In the genomic region with DNA sequence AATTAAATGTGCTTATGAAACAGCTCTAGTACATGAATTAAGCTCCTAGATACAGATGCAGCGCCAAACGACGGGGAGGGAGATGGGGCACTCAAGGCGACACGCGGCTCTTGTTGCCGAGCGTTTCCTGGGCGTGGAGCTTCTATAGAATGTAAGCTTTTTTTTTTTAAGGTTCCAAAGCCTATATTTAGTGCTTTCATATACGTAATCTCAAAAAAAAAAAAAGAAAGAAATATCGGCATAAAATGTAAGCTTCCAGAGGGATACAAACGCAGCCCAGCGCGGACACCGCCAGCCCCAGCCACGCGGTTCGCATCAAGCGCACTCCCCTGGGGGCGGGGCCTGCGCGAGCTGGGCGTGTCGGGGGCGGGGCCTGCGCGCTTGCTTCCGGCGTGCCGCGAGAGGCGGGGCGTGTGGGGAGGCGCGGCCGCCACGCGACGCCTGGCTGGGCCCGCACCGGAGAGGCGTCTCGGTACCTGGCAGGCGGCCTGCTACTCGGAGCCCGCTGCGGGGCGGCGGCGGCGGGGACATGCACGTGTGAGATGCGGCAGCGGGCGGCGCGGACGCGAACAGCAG, we compare ENCODE assay signal across 8 cellular contexts. TPM values are rescaled to one million over a fixed set of nuclear protein-coding genes. Genes with fewer than 3 reads are reported as not detected.
A peak's percentile ranks its signal among the peaks of the same experiment; 100 is the strongest.
DNase-seq lines count a peak whose midpoint lies in the region; ATAC-seq and TF ChIP-seq lines count a peak whose summit lies in the region.

A gene with protein sequence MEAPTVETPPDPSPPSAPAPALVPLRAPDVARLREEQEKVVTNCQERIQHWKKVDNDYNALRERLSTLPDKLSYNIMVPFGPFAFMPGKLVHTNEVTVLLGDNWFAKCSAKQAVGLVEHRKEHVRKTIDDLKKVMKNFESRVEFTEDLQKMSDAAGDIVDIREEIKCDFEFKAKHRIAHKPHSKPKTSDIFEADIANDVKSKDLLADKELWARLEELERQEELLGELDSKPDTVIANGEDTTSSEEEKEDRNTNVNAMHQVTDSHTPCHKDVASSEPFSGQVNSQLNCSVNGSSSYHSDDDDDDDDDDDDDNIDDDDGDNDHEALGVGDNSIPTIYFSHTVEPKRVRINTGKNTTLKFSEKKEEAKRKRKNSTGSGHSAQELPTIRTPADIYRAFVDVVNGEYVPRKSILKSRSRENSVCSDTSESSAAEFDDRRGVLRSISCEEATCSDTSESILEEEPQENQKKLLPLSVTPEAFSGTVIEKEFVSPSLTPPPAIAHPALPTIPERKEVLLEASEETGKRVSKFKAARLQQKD (plus strand): TSS at position 412 of the 576 bp plus-strand sequence. CDS start 309 bp downstream, outside the sequence.

- H3K79me2 ChIP-seq in mammary epithelial cell (ENCODE audit: insufficient read depth, low read length), result peaks cover 45% of the 10 kb centered on the region

- H3K4me3 Mint-ChIP-seq in immature natural killer cell, result peak within 1 kb of the TSS; percentile 92 to 95 (median 95)

- H3K27me3 ChIP-seq in A673 (replicated peaks; ENCODE audit: insufficient read depth, low read depth, low read length, poor library complexity) (no peaks in the 10 kb centered on the region), WERI-Rb-1 (ENCODE audit: insufficient read depth, low read depth, severe bottlenecking) (no peaks in the 10 kb centered on the region), mammary epithelial cell (ENCODE audit: insufficient read depth, low read length) (no peaks in the 10 kb centered on the region)

- peaks cover 5 to 7% (median 5%) of the 10 kb centered on the region in 3 donors for H3K27me3 Mint-ChIP-seq in immature natural killer cell (ENCODE audit: low read depth in 3 of 3)

- H3K4me3 ChIP-seq in A673 (ENCODE audit: low read depth, low read length, poor library complexity, severe bottlenecking) (peak within 1 kb of the TSS; percentile 81), WERI-Rb-1 (ENCODE audit: low read depth, low read length) (peak within 1 kb of the TSS; percentile 91), mammary epithelial cell (replicated peaks in 1 of 3; ENCODE audit: insufficient read depth in 1 of 3, low read depth in 2 of 3, low read length in 3 of 3) (peak within 1 kb of the TSS; percentile 95 to 99 (median 99))

- CTCF ChIA-PET in A673 (lab: Charles Lee), result interaction anchor here (0.6 kb wide), 3 partner anchors 109 to 210 kb away, joined by 5 to 9 read pairs (median 5); no protein-coding TSS in a partner anchor
- CTCF ChIA-PET in mammary epithelial cell (lab: Charles Lee; ENCODE audit: low non-redundant PET), result interaction anchor here (0.5 to 0.6 kb wide), 2 partner anchors 65 to 1250 kb away, joined by 3 to 6 read pairs; no protein-coding TSS in a partner anchor

- H3K4me1 ChIP-seq in A673 (ENCODE audit: insufficient read depth, low read length, poor library complexity, severe bottlenecking) (peaks cover 25% of the 10 kb centered on the region), mammary epithelial cell (ENCODE audit: insufficient read depth, low read length) (peaks cover 3% of the 10 kb centered on the region)

- POLR2A ChIA-PET in A673 (lab: Charles Lee; ENCODE audit: low non-redundant PET), result interaction anchor here (0.5 to 0.7 kb wide), 6 partner anchors 21 to 721 kb away, joined by 3 to 11 read pairs (median 4); partner anchors contain the start of gene POP4

- TF ChIP-seq CTCF in A673 (conservative IDR thresholded peaks at IDR 0.05; ENCODE audit: low read depth, low read length), result no peak
- TF ChIP-seq CTCF in WERI-Rb-1 (IDR thresholded peaks at IDR 0.05; ENCODE audit: low read depth, low read length), result no peak
- no peak for TF ChIP-seq CTCF in mammary epithelial cell (conservative IDR thresholded peaks at IDR 0.05 in 1 of 2, IDR thresholded peaks at IDR 0.05 in 1 of 2; ENCODE audit: extremely low read depth in 1 of 2, insufficient read depth in 1 of 2, low read depth in 1 of 2, low read length in 2 of 2)

- H3K9ac ChIP-seq in mammary epithelial cell (ENCODE audit: insufficient read depth, low read length), result peak within 1 kb of the TSS; percentile 80

- peaks cover 3% of the 10 kb centered on the region for H4K20me1 ChIP-seq in mammary epithelial cell (ENCODE audit: insufficient read depth, low read length)

- H3K9me3 Mint-ChIP-seq in immature natural killer cell, result peaks cover 0 to 2% (median under 1%) of the 10 kb centered on the region in 6 donors

- ATAC-seq in GM18868 (IDR thresholded peaks at IDR 0.05; ENCODE audit: unreplicated experiment) (peak; percentile 81), HG03097 (IDR thresholded peaks at IDR 0.05; ENCODE audit: low FRiP score, unreplicated experiment) (peak; percentile 77)

- peak within 1 kb of the TSS; percentile 84 for H2AFZ ChIP-seq in mammary epithelial cell (ENCODE audit: low read depth, low read length)

- intact Hi-C loops in A673 (cut with micrococcal nuclease; ENCODE audit: unreplicated experiment), result no loop called here
- intact Hi-C loops in mammary epithelial cell (cut with micrococcal nuclease), result no loop called here

- H3K4me2 ChIP-seq in mammary epithelial cell (ENCODE audit: insufficient read depth, low read depth, low read length), result peak within 1 kb of the TSS; percentile 92

- H3K27ac Mint-ChIP-seq in immature natural killer cell, result peak within 1 kb of the TSS; percentile 78 to 94 (median 90)

- H3K27ac ChIP-seq in A673 (ENCODE audit: low read depth, low read length, poor library complexity, severe bottlenecking), result peak within 1 kb of the TSS; percentile 77
- peak within 1 kb of the TSS; percentile 86 for H3K27ac ChIP-seq in WERI-Rb-1
- H3K27ac ChIP-seq in mammary epithelial cell (ENCODE audit: insufficient read depth, low read depth, low read length), result peak within 1 kb of the TSS; percentile 60

- DNase-seq in A673 (ENCODE audit: low spot score), result peak; percentile 91
- peak; percentile 71 for DNase-seq in NCI-H2196 treated with DMSO at 0.1 percent for 48 hours (lab: John Stamatoyannopoulos, UW; ENCODE audit: unreplicated experiment)
- DNase-seq in WERI-Rb-1, result peak; percentile 88
- peak; percentile 82 for DNase-seq in mammary epithelial cell
- DNase-seq in immature natural killer cell, result peak; percentile 91 to 93 (median 92)
- DNase-seq in smooth muscle cell of the brain vasculature (ENCODE audit: low read depth, low spot score), result peak; percentile 57

- H3K9me3 ChIP-seq in A673 (ENCODE audit: low read depth, low read length, poor library complexity, severe bottlenecking) (no peaks in the 10 kb centered on the region), WERI-Rb-1 (ENCODE audit: severe bottlenecking) (peaks cover 2% of the 10 kb centered on the region), mammary epithelial cell (replicated peaks; ENCODE audit: insufficient read depth, low read length) (no peaks in the 10 kb centered on the region)

- in situ Hi-C loops in mammary epithelial cell (cut with MboI; ENCODE audit: low sequenced_read_pairs in 2 of 2), result no loop called here

- WGBS in mammary epithelial cell (ENCODE audit: low coverage, missing lambda C conversion rate), result no CpG with 5 or more reads among the region's 59 CpGs

- peaks cover 0 to 5% (median 0%) of the 10 kb centered on the region in 3 donors for H3K36me3 Mint-ChIP-seq in immature natural killer cell

- BruUV-seq in A673 (replicated peaks; lab: Mats Ljungman, UMichigan) (no TSS peak), mammary epithelial cell (replicated peaks; lab: Mats Ljungman, UMichigan) (TSS peak; percentile 54)

- dilution Hi-C loops in mammary epithelial cell (cut with HindIII; ENCODE audit: low sequenced_read_pairs), result no loop called here

- peaks cover 39 to 48% of the 10 kb centered on the region in 2 donors for H3K4me1 Mint-ChIP-seq in immature natural killer cell

- no peaks in the 10 kb centered on the region for H3K36me3 ChIP-seq in A673 (ENCODE audit: insufficient read depth, low read length, poor library complexity, severe bottlenecking)
- no peaks in the 10 kb centered on the region; the same call in 1 of the 2 replicates for H3K36me3 ChIP-seq in WERI-Rb-1
- H3K36me3 ChIP-seq in mammary epithelial cell (ENCODE audit: insufficient read depth, low read length), result no peaks in the 10 kb centered on the region

RNA-seq across cellular contexts. Expression of the gene that starts here (rescaled TPM):
- total RNA-seq in A673 (2021), result 88.6 and 93.0 TPM in 2 replicates
- 10 to 100 TPM; 59.3 to 61.2 TPM for total RNA-seq in mammary epithelial cell
- 46.6 TPM for polyA plus RNA-seq in mammary epithelial cell
- 118 TPM for polyA minus RNA-seq in mammary epithelial cell
- polyA plus RNA-seq in immature natural killer cell, result 10 to 100 TPM; 15.6 to 24.6 (median 18.1) TPM

Comparison
In these comparisons a context has a peak if more than half of its experiments do, and no peak if none do; other contexts are left out.
1. Peak in every context shown above with its lines: DNase-seq, ATAC-seq, H3K4me3 ChIP-seq and H3K27ac ChIP-seq.